1 cellular context compared by ENCODE assay signal in genomic region chr22:45683248-45683647, GRCh38.
TF ChIP-seq lines count a peak whose summit lies in the region.

No MANE protein-coding gene starts in this region.

TF ChIP-seq in HepG2, 621 proteins besides CTCF, POLR2A, EP300 and RAD21:
- no peak for TF ChIP-seq ZFAT (CRISPR knock-in tag; conservative IDR thresholded peaks at IDR 0.05)
